In genomic region chr15:62612771-62613170, GRCh38 we compare ENCODE assay signal across 27 cellular contexts.
"Had no signal": no experiment of that assay in that cellular context is flagged by ENCODE, and none has a peak within 500 bp of the region (broad histone marks: within the 10 kb centered on the region; RNA-seq: fewer than 3 reads in every experiment).

No MANE protein-coding gene starts in this region.

- DNase-seq: activated B cell treated with CpG ODN at 0.5 μM for 24 hours; activated CD4-positive, alpha-beta T cell treated with anti-CD3 and anti-CD28 coated beads for 1 hour; activated CD4-positive, alpha-beta T cell treated with anti-CD3 and anti-CD28 coated beads, Interleukin-2, amount 10 ng/mL, durations not matched to agents 24 days and 14 days; activated CD4-positive, alpha-beta T cell treated with anti-CD3 and anti-CD28 coated beads, Interleukin-2, amount 50 U/mL, for 48 hours; activated CD8-positive, alpha-beta memory T cell treated with anti-CD3 and anti-CD28 coated beads, Interleukin-2, amount 10 ng/mL, durations not matched to agents 7 days and 5 days; activated effector memory CD4-positive, alpha-beta T cell treated with anti-CD3 and anti-CD28 coated beads, Interleukin-2, amount 50 U/mL, for 16 hours; activated naive CD4-positive, alpha-beta T cell treated with Interleukin-2 at 50 U/mL for 16 hours; activated naive CD8-positive, alpha-beta T cell treated with anti-CD3 and anti-CD28 coated beads, Interleukin-2, amount 50 U/mL, for 24 hours; activated T-cell treated with anti-CD3 and anti-CD28 coated beads, Interleukin-2, amount 50 U/mL, for 4 hours; cerebellar nuclear complex; Karpas-422; MM.1S; NCI-H1105; NCI-H1436; NCI-H1694 treated with DMSO at 0.1 percent for 48 hours; NCI-H2029 treated with DMSO at 0.1 percent for 48 hours; NCI-H510A treated with DMSO at 0.1 percent for 48 hours; NCI-H69; NK-92 treated with Interleukin-12 subunit alpha and Interleukin-12 subunit beta, amount 100 ng/mL, for 24 hours; OCI-M1; Peyer's patch; SHP77; T-helper 17 cell; T1000 had no signal

- H3K27me3 ChIP-seq: Peyer's patch, SJSA1 had no signal

- H3K27ac Mint-ChIP-seq: activated B cell treated with CpG ODN at 0.5 μM for 24 hours; activated CD4-positive, alpha-beta T cell treated with anti-CD3 and anti-CD28 coated beads, Interleukin-2, amount 10 ng/mL, durations not matched to agents 24 days and 14 days; activated CD8-positive, alpha-beta memory T cell treated with anti-CD3 and anti-CD28 coated beads, Interleukin-2, amount 10 ng/mL, durations not matched to agents 7 days and 5 days; activated naive CD4-positive, alpha-beta T cell treated with anti-CD3 and anti-CD28 coated beads, Interleukin-2, amount 50 U/mL, for 72 hours; activated naive CD8-positive, alpha-beta T cell treated with anti-CD3 and anti-CD28 coated beads, Interleukin-2, amount 50 U/mL, for 24 hours; T-helper 17 cell had no signal

- H3K27ac ChIP-seq: Peyer's patch, SJSA1 had no signal

- FAIRE-seq: TTC549 had no signal

- H3K4me1 Mint-ChIP-seq: activated B cell treated with CpG ODN at 0.5 μM for 24 hours; activated CD4-positive, alpha-beta T cell treated with anti-CD3 and anti-CD28 coated beads, Interleukin-2, amount 10 ng/mL, durations not matched to agents 24 days and 14 days; activated CD8-positive, alpha-beta memory T cell treated with anti-CD3 and anti-CD28 coated beads, Interleukin-2, amount 10 ng/mL, durations not matched to agents 7 days and 5 days; activated naive CD8-positive, alpha-beta T cell treated with anti-CD3 and anti-CD28 coated beads, Interleukin-2, amount 50 U/mL, for 24 hours had no signal

- H3K36me3 ChIP-seq: Peyer's patch, SJSA1 had no signal

- ATAC-seq: activated CD8-positive, alpha-beta memory T cell treated with anti-CD3 and anti-CD28 coated beads, Interleukin-2, amount 10 ng/mL, durations not matched to agents 7 days and 5 days; activated naive CD4-positive, alpha-beta T cell treated with anti-CD3 and anti-CD28 coated beads, Interleukin-2, amount 50 U/mL, for 72 hours; activated naive CD8-positive, alpha-beta T cell treated with anti-CD3 and anti-CD28 coated beads, Interleukin-2, amount 50 U/mL, for 24 hours; activated T-cell treated with anti-CD3 and anti-CD28 coated beads, Interleukin-2, amount 50 U/mL, for 4 hours; T-helper 17 cell had no signal

- H3K4me1 ChIP-seq: Peyer's patch had no signal

- H3K9me3 Mint-ChIP-seq: activated B cell treated with CpG ODN at 0.5 μM for 24 hours; activated CD4-positive, alpha-beta T cell treated with anti-CD3 and anti-CD28 coated beads, Interleukin-2, amount 10 ng/mL, durations not matched to agents 24 days and 14 days; activated naive CD4-positive, alpha-beta T cell treated with anti-CD3 and anti-CD28 coated beads, Interleukin-2, amount 50 U/mL, for 72 hours; activated naive CD8-positive, alpha-beta T cell treated with anti-CD3 and anti-CD28 coated beads, Interleukin-2, amount 50 U/mL, for 24 hours; activated T-cell treated with anti-CD3 and anti-CD28 coated beads, Interleukin-2, amount 50 U/mL, for 4 hours had no signal

- H3K4me3 Mint-ChIP-seq: activated B cell treated with CpG ODN at 0.5 μM for 24 hours; activated CD4-positive, alpha-beta T cell treated with anti-CD3 and anti-CD28 coated beads, Interleukin-2, amount 10 ng/mL, durations not matched to agents 24 days and 14 days; activated CD8-positive, alpha-beta memory T cell treated with anti-CD3 and anti-CD28 coated beads, Interleukin-2, amount 10 ng/mL, durations not matched to agents 7 days and 5 days; activated naive CD8-positive, alpha-beta T cell treated with anti-CD3 and anti-CD28 coated beads, Interleukin-2, amount 50 U/mL, for 24 hours; activated T-cell treated with anti-CD3 and anti-CD28 coated beads, Interleukin-2, amount 50 U/mL, for 4 hours; T-helper 17 cell had no signal

- H3K36me3 Mint-ChIP-seq: activated CD8-positive, alpha-beta memory T cell treated with anti-CD3 and anti-CD28 coated beads, Interleukin-2, amount 10 ng/mL, durations not matched to agents 7 days and 5 days; activated naive CD4-positive, alpha-beta T cell treated with anti-CD3 and anti-CD28 coated beads, Interleukin-2, amount 50 U/mL, for 72 hours had no signal

- H3K9me3 ChIP-seq: Peyer's patch, SJSA1 had no signal

- H3K4me3 ChIP-seq: Peyer's patch, SJSA1 had no signal
